ENCODE assay signal across 17 cellular contexts in genomic region chr17:35614835-35615234, GRCh38. TPM values are rescaled to one million over a fixed set of nuclear protein-coding genes. Genes with fewer than 3 reads are reported as not detected.
DNase-seq lines count a peak whose midpoint lies in the region; ATAC-seq and TF ChIP-seq lines count a peak whose summit lies in the region.
"Had no signal": no experiment of that assay in that cellular context is flagged by ENCODE, and none has a peak within 500 bp of the region (broad histone marks: within the 10 kb centered on the region; RNA-seq: fewer than 3 reads in every experiment).

No MANE protein-coding gene starts in this region.

- no peak overlapping the region for H4K8ac ChIP-seq in trophoblast cell (ENCODE audit: low read depth, low read length)

- no peak overlapping the region for H2AFZ ChIP-seq in trophoblast cell (ENCODE audit: insufficient read depth, low read length, poor library complexity)
- H2AFZ ChIP-seq: GM23248 had no signal

- H3K14ac ChIP-seq in trophoblast cell (ENCODE audit: low read length), result no peak overlapping the region

- H3K79me2 ChIP-seq in trophoblast cell (ENCODE audit: control insufficient read depth, insufficient read depth, low read length, poor library complexity), result no peaks in the 10 kb centered on the region

- no peak for DNase-seq in Right ventricle myocardium inferior (ENCODE audit: missing footprints)
- no peak for DNase-seq in cardiac septum (ENCODE audit: low spot score)
- peak; percentile 9 for DNase-seq in fibroblast of gingiva (ENCODE audit: low read depth)
- DNase-seq in trophoblast cell, result peak; percentile 79 to 95
- DNase-seq in C1 segment of cervical spinal cord (lab: John Stamatoyannopoulos, UW), result no peak
- DNase-seq in foreskin fibroblast, result no peak
- DNase-seq: AML-193; CD4-positive, CD25-positive, alpha-beta regulatory T cell; DMS53; GF-D8; GM23248 had no signal

- ATAC-seq in Right ventricle myocardium inferior (peak; percentile 59), HG03175 (IDR thresholded peaks at IDR 0.05; ENCODE audit: unreplicated experiment) (no peak)

- intact Hi-C loops in Right ventricle myocardium inferior (cut with DNase I), result loop anchor here (2.0 to 5.0 kb wide), 2 partner anchors 47 to 132 kb away; no protein-coding TSS in a partner anchor
- intact Hi-C loops in cardiac septum (cut with DNase I), result loop anchor here (5.0 kb wide), 2 partner anchors 47 to 117 kb away; partner anchors contain the start of gene RASL10B

- no peak overlapping the region for H2BK5ac ChIP-seq in trophoblast cell (ENCODE audit: low read depth, low read length, poor library complexity)

- no peak overlapping the region for H4K12ac ChIP-seq in trophoblast cell (ENCODE audit: low read depth, low read length)

- no peaks in the 10 kb centered on the region for H3K4me1 ChIP-seq in trophoblast cell (ENCODE audit: control insufficient read depth in 1 of 2, insufficient read depth in 2 of 2, low read length in 2 of 2)
- peaks cover 14 to 25% (median 16%) of the 10 kb centered on the region in 3 donors for H3K4me1 ChIP-seq in skeletal muscle tissue (ENCODE audit: control insufficient read depth in 3 of 3, insufficient read depth in 3 of 3, low read length in 3 of 3)

- H2BK120ac ChIP-seq in trophoblast cell (ENCODE audit: insufficient read depth, low read length, poor library complexity), result no peak overlapping the region

- H3K9me3 ChIP-seq in trophoblast cell (ENCODE audit: insufficient read depth, low read depth, low read length) (no peaks in the 10 kb centered on the region), skeletal muscle tissue (ENCODE audit: control insufficient read depth in 3 of 3, low read length in 3 of 3) (no peaks in the 10 kb centered on the region)
- H3K9me3 ChIP-seq: BLaER1 had no signal

- H3K23ac ChIP-seq in trophoblast cell (ENCODE audit: low read length), result no peak overlapping the region

- no peak overlapping the region for H2BK12ac ChIP-seq in trophoblast cell (ENCODE audit: low read length)

- H3K36me3 ChIP-seq in trophoblast cell (ENCODE audit: control insufficient read depth in 1 of 2, insufficient read depth in 2 of 2, low read length in 2 of 2) (peaks cover 5 to 8% of the 10 kb centered on the region in 2 experiments), skeletal muscle tissue (ENCODE audit: control insufficient read depth in 3 of 3, insufficient read depth in 3 of 3, low read length in 3 of 3) (peaks cover 7 to 15% (median 8%) of the 10 kb centered on the region in 3 donors)

- H3K27me3 ChIP-seq in trophoblast cell (ENCODE audit: insufficient read depth, low read length) (no peaks in the 10 kb centered on the region), skeletal muscle tissue (ENCODE audit: control insufficient read depth in 3 of 3, insufficient read depth in 3 of 3, low read length in 3 of 3) (no peaks in the 10 kb centered on the region)
- H3K27me3 ChIP-seq: BLaER1 had no signal

- H2AK5ac ChIP-seq in trophoblast cell (ENCODE audit: low read length), result no peak overlapping the region

- no peak overlapping the region for H3K18ac ChIP-seq in trophoblast cell (ENCODE audit: low read length)

- no peak overlapping the region for H4K91ac ChIP-seq in trophoblast cell (ENCODE audit: low read depth, low read length)

- H3K9ac ChIP-seq in trophoblast cell (ENCODE audit: low read length) (no peak overlapping the region), skeletal muscle tissue (ENCODE audit: low read depth in 1 of 3, low read length in 3 of 3) (no peak overlapping the region)
- H3K9ac ChIP-seq: BLaER1, GM23248 had no signal

- H3K4me3 ChIP-seq in trophoblast cell (ENCODE audit: low read depth, low read length) (no peak overlapping the region), skeletal muscle tissue (ENCODE audit: low read length in 3 of 3) (no peak overlapping the region), foreskin fibroblast (ENCODE audit: low read depth in 1 of 2, low read length in 2 of 2) (no peak overlapping the region)
- H3K4me3 ChIP-seq: BLaER1, GM23248 had no signal

- no peaks in the 10 kb centered on the region for H3K79me1 ChIP-seq in trophoblast cell (ENCODE audit: low read length)

- H3K4me2 ChIP-seq in trophoblast cell (ENCODE audit: low read length), result no peak overlapping the region
- H3K4me2 ChIP-seq: BLaER1 had no signal

- TF ChIP-seq CTCF in foreskin fibroblast (IDR thresholded peaks at IDR 0.05; ENCODE audit: low read depth, low read length), result no peak

- H3K27ac ChIP-seq in trophoblast cell (ENCODE audit: low read depth, low read length), result no peak overlapping the region
- H3K27ac ChIP-seq in skeletal muscle tissue (ENCODE audit: low read depth, low read length), result peak overlapping the region; percentile 43
- H3K27ac ChIP-seq: 22Rv1, BLaER1, GM23248 had no signal

- H3K4ac ChIP-seq in trophoblast cell (ENCODE audit: low read depth, low read length), result no peak overlapping the region

- WGBS in trophoblast cell (ENCODE audit: extremely low coverage, insufficient coverage, insufficient read length), result no CpG with 5 or more reads among the region's 3 CpGs

RNA-seq across cellular contexts. Expression of gene AP2B1, which starts 27.7 kb away (rescaled TPM):
- 117 TPM for total RNA-seq in Right ventricle myocardium inferior
- 137 TPM for total RNA-seq in cardiac septum
- polyA plus RNA-seq in trophoblast cell (2013), result 74.9 and 77.3 TPM in 2 replicates
- 45.4 TPM for total RNA-seq in skeletal muscle tissue

RNA-seq across cellular contexts. Expression of gene PEX12, which starts 36.5 kb away (rescaled TPM):
- total RNA-seq in Right ventricle myocardium inferior, result 7.0 TPM
- 9.2 TPM for total RNA-seq in cardiac septum
- polyA plus RNA-seq in trophoblast cell (2013), result 3.6 and 4.0 TPM in 2 replicates
- total RNA-seq in skeletal muscle tissue, result 4.7 TPM

RNA-seq across cellular contexts. Expression of gene SLFN14, which starts 54.2 kb away (rescaled TPM):
- total RNA-seq in Right ventricle myocardium inferior, result not detected
- total RNA-seq in cardiac septum, result 0.08 TPM
- polyA plus RNA-seq in trophoblast cell (2013), result 0.01 TPM in 1 of 2 replicates, not detected in the other
- 1.0 TPM for total RNA-seq in skeletal muscle tissue
- total RNA-seq: A673, GM23248, HT-29 had no signal
- polyA plus RNA-seq: GM23248 had no signal

Comparison
In these comparisons a context has a peak if more than half of its experiments do, and no peak if none do; other contexts are left out.
1. DNase-seq: peak in fibroblast of gingiva (single experiment) and trophoblast cell (2 of 2); none in Right ventricle myocardium inferior (single experiment), cardiac septum (single experiment), C1 segment of cervical spinal cord (0 of 14) and foreskin fibroblast (0 of 2).